ENCODE assay signal across 29 cellular contexts in the genomic region with DNA sequence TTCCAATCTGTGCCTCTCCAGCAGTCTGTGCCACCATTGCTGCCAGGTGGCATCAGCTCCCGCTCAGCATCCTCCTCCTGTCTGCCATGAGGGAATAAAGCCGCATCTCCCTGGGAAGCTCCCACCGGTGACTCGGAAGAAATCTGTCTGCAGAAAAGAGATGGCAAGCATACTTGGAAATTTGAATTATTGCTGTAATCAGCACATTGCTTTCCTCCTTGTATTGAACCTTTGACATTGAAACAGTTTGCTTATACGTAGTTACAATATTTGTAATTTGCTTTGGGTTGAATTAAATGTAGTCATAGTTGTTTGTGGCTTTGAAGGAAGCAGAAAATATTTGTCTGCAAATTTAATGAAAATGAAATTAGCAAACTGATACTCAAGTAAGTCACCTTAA.
"Had no signal": no experiment of that assay in that cellular context is flagged by ENCODE, and none has a peak within 500 bp of the region (broad histone marks: within the 10 kb centered on the region; RNA-seq: fewer than 3 reads in every experiment).

No MANE protein-coding gene starts in this region.

- H3K27ac ChIP-seq: neural progenitor cell, pancreas, psoas muscle, skin epidermis, spleen, stomach, thoracic aorta, thyroid gland, tibial nerve, upper lobe of left lung, vagina had no signal

- ATAC-seq: naive thymus-derived CD4-positive, alpha-beta T cell; natural killer cell; pancreas; psoas muscle; right cardiac atrium; sciatic nerve; stimulated activated memory B cell treated with anti-CD40 and anti-IgM and Interleukin-4, amounts not matched to agents 10 μg/mL and 1 μg/mL and 100 μg/mL, for 72 hours; stimulated activated naive CD8-positive, alpha-beta T cell treated with anti-CD3 and anti-CD28 coated beads, Interleukin-15, Interleukin-2, amounts not matched to agents 100 U/mL and 50 U/mL, for 24 hours had no signal

- H3K4me2 ChIP-seq: neural progenitor cell, smooth muscle cell had no signal

- H3K4me1 Mint-ChIP-seq: naive thymus-derived CD4-positive, alpha-beta T cell; natural killer cell; neural progenitor cell; stimulated activated memory B cell treated with anti-CD40 and anti-IgM and Interleukin-4, amounts not matched to agents 10 μg/mL and 1 μg/mL and 100 μg/mL, for 72 hours had no signal

- H3K9ac ChIP-seq: neural progenitor cell had no signal

- H3K9me3 ChIP-seq: pancreas, psoas muscle, stomach, thoracic aorta, thyroid gland, upper lobe of left lung, vagina had no signal

- H3K4me3 Mint-ChIP-seq: naive thymus-derived CD4-positive, alpha-beta T cell; natural killer cell; nephron; neural progenitor cell; stimulated activated memory B cell treated with anti-CD40 and anti-IgM and Interleukin-4, amounts not matched to agents 10 μg/mL and 1 μg/mL and 100 μg/mL, for 72 hours had no signal

- H3K36me3 ChIP-seq: neural progenitor cell, pancreas, spleen, stomach, thoracic aorta, thyroid gland, tibial nerve, upper lobe of left lung, vagina had no signal

- H3K4me1 ChIP-seq: neural progenitor cell, pancreas, psoas muscle, spleen, stomach, thyroid gland, tibial nerve, upper lobe of left lung, vagina had no signal

- H3K27ac Mint-ChIP-seq: naive thymus-derived CD4-positive, alpha-beta T cell; natural killer cell; nephron; neural progenitor cell; progenitor cell of endocrine pancreas; stimulated activated memory B cell treated with anti-CD40 and anti-IgM and Interleukin-4, amounts not matched to agents 10 μg/mL and 1 μg/mL and 100 μg/mL, for 72 hours had no signal

- H3K4me3 ChIP-seq: neural progenitor cell, pancreas, psoas muscle, skin epidermis, smooth muscle cell, spleen, stomach, thoracic aorta, thyroid gland, tibial nerve, upper lobe of left lung, vagina had no signal

- H3K9me3 Mint-ChIP-seq: neural progenitor cell had no signal

- H3K27me3 ChIP-seq: neural progenitor cell, pancreas, spleen, stomach, thyroid gland, tibial nerve, upper lobe of left lung, vagina had no signal

- FAIRE-seq: pancreas, urothelium cell line had no signal

- H3K27me3 Mint-ChIP-seq: naive thymus-derived CD4-positive, alpha-beta T cell; progenitor cell of endocrine pancreas; stimulated activated memory B cell treated with anti-CD40 and anti-IgM and Interleukin-4, amounts not matched to agents 10 μg/mL and 1 μg/mL and 100 μg/mL, for 72 hours had no signal

- H3K36me3 Mint-ChIP-seq: naive thymus-derived CD4-positive, alpha-beta T cell; natural killer cell; neural progenitor cell; stimulated activated memory B cell treated with anti-CD40 and anti-IgM and Interleukin-4, amounts not matched to agents 10 μg/mL and 1 μg/mL and 100 μg/mL, for 72 hours had no signal

- DNase-seq: naive thymus-derived CD4-positive, alpha-beta T cell; natural killer cell; occipital lobe; pancreas; psoas muscle; right cardiac atrium; spleen; stimulated activated CD4-positive, alpha-beta T cell treated with anti-CD3 and anti-CD28 coated beads, Interleukin-12 subunit alpha, Interleukin-12 subunit beta, amount 100 ng/mL, for 4 hours; stimulated activated CD4-positive, alpha-beta T cell treated with anti-CD3 and anti-CD28 coated beads, Interleukin-1b, Interleukin-23, amount 100 ng/mL, for 48 hours; stimulated activated CD4-positive, alpha-beta T cell treated with anti-CD3 and anti-CD28 coated beads, Interleukin-4, amount 100 ng/mL, for 1 hour; stimulated activated CD4-positive, alpha-beta T cell treated with anti-CD3 and anti-CD28 coated beads, Interleukin-4, amount 100 ng/mL, for 4 hours; stimulated activated CD8-positive, alpha-beta memory T cell treated with anti-CD3 and anti-CD28 coated beads, Interleukin-4, amount 100 ng/mL, for 48 hours; stimulated activated naive CD4-positive, alpha-beta T cell; stimulated activated naive CD8-positive, alpha-beta T cell treated with anti-CD3 and anti-CD28 coated beads, Interleukin-15, Interleukin-2, amounts not matched to agents 100 U/mL and 50 U/mL, for 24 hours; stomach; thyroid gland; trophoblast cell; upper lobe of left lung had no signal

- H2AFZ ChIP-seq: neural progenitor cell had no signal
